ENCODE assay signal across 10 cellular contexts in genomic region chr6:160667854-160668481, GRCh38. TPM values are rescaled to one million over a fixed set of nuclear protein-coding genes. Genes with fewer than 3 reads are reported as not detected.
DNase-seq lines count a peak whose midpoint lies in the region; ATAC-seq and TF ChIP-seq lines count a peak whose summit lies in the region.
"Had no signal": no experiment of that assay in that cellular context is flagged by ENCODE, and none has a peak within 500 bp of the region (broad histone marks: within the 10 kb centered on the region; RNA-seq: fewer than 3 reads in every experiment).

No MANE protein-coding gene starts in this region.

- H3K27ac ChIP-seq in right cardiac atrium (ENCODE audit: low read length), result no peak overlapping the region

- no peaks in the 10 kb centered on the region for H3K36me3 Mint-ChIP-seq in activated T-cell treated with anti-CD3 and anti-CD28 coated beads, Interleukin-2, amount 50 U/mL, for 24 hours (ENCODE audit: low read depth)
- H3K36me3 Mint-ChIP-seq in activated naive CD8-positive, alpha-beta T cell treated with anti-CD3 and anti-CD28 coated beads, Interleukin-2, amount 10 ng/mL, durations not matched to agents 7 days and 5 days, result no peaks in the 10 kb centered on the region
- H3K36me3 Mint-ChIP-seq in osteocyte (ENCODE audit: unreplicated experiment), result no peaks in the 10 kb centered on the region

- H3K27me3 ChIP-seq in right cardiac atrium (ENCODE audit: control insufficient read depth, insufficient read depth), result no peaks in the 10 kb centered on the region

- no peak overlapping the region for H3K27ac Mint-ChIP-seq in activated T-cell treated with anti-CD3 and anti-CD28 coated beads, Interleukin-2, amount 50 U/mL, for 24 hours
- H3K27ac Mint-ChIP-seq in activated naive CD8-positive, alpha-beta T cell treated with anti-CD3 and anti-CD28 coated beads, Interleukin-2, amount 10 ng/mL, durations not matched to agents 7 days and 5 days, result no peak overlapping the region
- H3K27ac Mint-ChIP-seq in osteocyte (ENCODE audit: unreplicated experiment), result no peak overlapping the region

- POLR2A ChIA-PET in activated naive CD8-positive, alpha-beta T cell treated with anti-CD3 and anti-CD28 coated beads, Interleukin-2, amount 10 ng/mL, durations not matched to agents 7 days and 5 days (lab: Charles Lee), result no interaction called here

- peaks cover 22% of the 10 kb centered on the region for H3K27me3 Mint-ChIP-seq in activated T-cell treated with anti-CD3 and anti-CD28 coated beads, Interleukin-2, amount 50 U/mL, for 24 hours
- H3K27me3 Mint-ChIP-seq in activated naive CD8-positive, alpha-beta T cell treated with anti-CD3 and anti-CD28 coated beads, Interleukin-2, amount 10 ng/mL, durations not matched to agents 7 days and 5 days, result peaks cover 8% of the 10 kb centered on the region
- no peaks in the 10 kb centered on the region for H3K27me3 Mint-ChIP-seq in osteocyte (ENCODE audit: unreplicated experiment)

- DNase-seq in activated T-cell treated with anti-CD3 and anti-CD28 coated beads for 24 hours (ENCODE audit: low read depth), result peak; percentile 7
- no peak for DNase-seq in activated T-cell treated with anti-CD3 and anti-CD28 coated beads, Interleukin-2, amount 50 U/mL, for 24 hours
- no peak for DNase-seq in HFF-Myc (ENCODE audit: extremely low read depth, low read depth)
- DNase-seq in NCI-H1105 treated with DMSO at 0.1 percent for 48 hours (lab: John Stamatoyannopoulos, UW), result peak; percentile 80
- peak; percentile 50 for DNase-seq in activated naive CD8-positive, alpha-beta T cell treated with anti-CD3 and anti-CD28 coated beads, Interleukin-2, amount 10 ng/mL, durations not matched to agents 7 days and 5 days
- no peak for DNase-seq in osteocyte (ENCODE audit: extremely low spot score, unreplicated experiment)
- no peak for DNase-seq in right cardiac atrium

- peaks cover 4% of the 10 kb centered on the region for H3K9me3 Mint-ChIP-seq in activated T-cell treated with anti-CD3 and anti-CD28 coated beads, Interleukin-2, amount 50 U/mL, for 24 hours
- no peaks in the 10 kb centered on the region for H3K9me3 Mint-ChIP-seq in activated naive CD8-positive, alpha-beta T cell treated with anti-CD3 and anti-CD28 coated beads, Interleukin-2, amount 10 ng/mL, durations not matched to agents 7 days and 5 days
- peaks cover 26% of the 10 kb centered on the region for H3K9me3 Mint-ChIP-seq in osteocyte (ENCODE audit: unreplicated experiment)

- TF ChIP-seq CTCF in HFF-Myc (IDR thresholded peaks at IDR 0.05; ENCODE audit: low read depth, low read length, missing control alignments) (peak; percentile 16), osteocyte (IDR thresholded peaks at IDR 0.05) (peak; percentile 9)

- intact Hi-C loops in right cardiac atrium (cut with DNase I), result no loop called here

- no peaks in the 10 kb centered on the region for H3K4me1 ChIP-seq in right cardiac atrium (ENCODE audit: control insufficient read depth, insufficient read depth, low read length)

- no peak for ATAC-seq in activated naive CD8-positive, alpha-beta T cell treated with anti-CD3 and anti-CD28 coated beads, Interleukin-2, amount 10 ng/mL, durations not matched to agents 7 days and 5 days (ENCODE audit: low read depth)
- ATAC-seq in right cardiac atrium, result no peak
- ATAC-seq in HG03097 (IDR thresholded peaks at IDR 0.05; ENCODE audit: low FRiP score, unreplicated experiment), result no peak

- H3K4me3 ChIP-seq in HFF-Myc (replicated peaks; ENCODE audit: low read depth, low read length), result no peak overlapping the region
- H3K4me3 ChIP-seq in right cardiac atrium (ENCODE audit: low read length), result no peak overlapping the region

- H3K9me3 ChIP-seq in right cardiac atrium (ENCODE audit: control insufficient read depth, low read length), result no peaks in the 10 kb centered on the region

- H3K4me3 Mint-ChIP-seq in activated T-cell treated with anti-CD3 and anti-CD28 coated beads, Interleukin-2, amount 50 U/mL, for 24 hours, result no peak overlapping the region
- no peak overlapping the region for H3K4me3 Mint-ChIP-seq in activated naive CD8-positive, alpha-beta T cell treated with anti-CD3 and anti-CD28 coated beads, Interleukin-2, amount 10 ng/mL, durations not matched to agents 7 days and 5 days
- H3K4me3 Mint-ChIP-seq in osteocyte (ENCODE audit: unreplicated experiment), result no peak overlapping the region

- no peaks in the 10 kb centered on the region for H3K4me1 Mint-ChIP-seq in activated T-cell treated with anti-CD3 and anti-CD28 coated beads, Interleukin-2, amount 50 U/mL, for 24 hours (ENCODE audit: low read depth)
- peaks cover 3% of the 10 kb centered on the region for H3K4me1 Mint-ChIP-seq in activated naive CD8-positive, alpha-beta T cell treated with anti-CD3 and anti-CD28 coated beads, Interleukin-2, amount 10 ng/mL, durations not matched to agents 7 days and 5 days
- no peaks in the 10 kb centered on the region for H3K4me1 Mint-ChIP-seq in osteocyte (ENCODE audit: unreplicated experiment)

- WGBS in right cardiac atrium, result 25% methylated on average over 8 of the region's 8 CpGs

RNA-seq across cellular contexts. Expression of gene LPA, which starts 3.9 kb away (rescaled TPM):
- not detected for total RNA-seq in activated naive CD8-positive, alpha-beta T cell treated with anti-CD3 and anti-CD28 coated beads, Interleukin-2, amount 10 ng/mL, durations not matched to agents 7 days and 5 days
- not detected in 2 replicates for total RNA-seq in osteocyte
- total RNA-seq in right cardiac atrium, result not detected
- polyA plus RNA-seq in right cardiac atrium, result not detected
- total RNA-seq: pulmonary artery endothelial cell had no signal

RNA-seq across cellular contexts. Expression of gene PLG, which starts 34.1 kb away (rescaled TPM):
- under 1 TPM in 1 of 2 experiments, not detected in 1; 0.69 TPM for total RNA-seq in activated naive CD8-positive, alpha-beta T cell treated with anti-CD3 and anti-CD28 coated beads, Interleukin-2, amount 10 ng/mL, durations not matched to agents 7 days and 5 days
- not detected in 2 replicates for total RNA-seq in osteocyte
- total RNA-seq in right cardiac atrium, result not detected
- not detected for polyA plus RNA-seq in right cardiac atrium
- total RNA-seq: pulmonary artery endothelial cell had no signal
- polyA plus RNA-seq: adipose tissue had no signal

Comparison
In these comparisons a context has a peak if more than half of its experiments do, and no peak if none do; other contexts are left out.
1. DNase-seq: peak in activated T-cell treated with anti-CD3 and anti-CD28 coated beads for 24 hours (single experiment), NCI-H1105 treated with DMSO at 0.1 percent for 48 hours (single experiment) and activated naive CD8-positive, alpha-beta T cell treated with anti-CD3 and anti-CD28 coated beads, Interleukin-2, amount 10 ng/mL, durations not matched to agents 7 days and 5 days (single experiment); none in activated T-cell treated with anti-CD3 and anti-CD28 coated beads, Interleukin-2, amount 50 U/mL, for 24 hours (single experiment), HFF-Myc (single experiment), osteocyte (single experiment) and right cardiac atrium (0 of 3).